In genomic region chr17:30219833-30220232, GRCh38 we compare ENCODE assay signal across 24 cellular contexts. TPM values are rescaled to one million over a fixed set of nuclear protein-coding genes. Genes with fewer than 3 reads are reported as not detected.
"Had no signal": no experiment of that assay in that cellular context is flagged by ENCODE, and none has a peak within 500 bp of the region (broad histone marks: within the 10 kb centered on the region; RNA-seq: fewer than 3 reads in every experiment).

No MANE protein-coding gene starts in this region.

- H3K27ac ChIP-seq: brain microvascular endothelial cell, cardiac muscle cell had no signal

- H3K4me3 ChIP-seq: cardiac muscle cell had no signal

- DNase-seq: activated CD4-positive, alpha-beta memory T cell treated with anti-CD3 and anti-CD28 coated beads for 36 hours; activated CD4-positive, alpha-beta T cell treated with anti-CD3 and anti-CD28 coated beads, Interleukin-2, amount 10 ng/mL, durations not matched to agents 7 days and 5 days; activated CD4-positive, CD25-positive, alpha-beta regulatory T cell; activated CD8-positive, alpha-beta memory T cell treated with anti-CD3 and anti-CD28 coated beads for 24 hours; activated gamma-delta T cell treated with Interleukin-2 at 50 U/mL for 16 hours; activated naive CD4-positive, alpha-beta T cell treated with anti-CD3 and anti-CD28 coated beads, Interleukin-2, amount 10 ng/mL, durations not matched to agents 7 days and 5 days; activated naive CD8-positive, alpha-beta T cell treated with anti-CD3 and anti-CD28 coated beads for 36 hours; activated T-cell treated with anti-CD3 and anti-CD28 coated beads, Interleukin-2, amount 50 U/mL, for 4 hours; brain microvascular endothelial cell; Kasumi-1; KBM-7; NCI-H1048; NCI-H1930; NCI-H2171; NCI-H2227 treated with DMSO at 0.1 percent for 48 hours; NCI-H446 treated with DMSO at 0.1 percent for 48 hours; NCI-H524 treated with DMSO at 0.1 percent for 48 hours; NCI-H748 treated with DMSO at 0.1 percent for 48 hours; OCI-M1; SIG-M5; T-helper 17 cell; T-helper 9 cell had no signal

- H3K27me3 ChIP-seq: brain microvascular endothelial cell, cardiac muscle cell had no signal

- H3K36me3 ChIP-seq: brain microvascular endothelial cell, cardiac muscle cell had no signal

- ATAC-seq: activated T-cell treated with anti-CD3 and anti-CD28 coated beads, Interleukin-2, amount 50 U/mL, for 4 hours; Panc1; T-helper 17 cell had no signal

RNA-seq across cellular contexts. Expression of gene SLC6A4, which starts 15.7 kb away (rescaled TPM):
- total RNA-seq: activated CD4-positive, alpha-beta memory T cell treated with anti-CD3 and anti-CD28 coated beads for 36 hours; activated naive CD8-positive, alpha-beta T cell treated with anti-CD3 and anti-CD28 coated beads for 36 hours; activated T-cell treated with anti-CD3 and anti-CD28 coated beads, Interleukin-2, amount 50 U/mL, for 4 hours had no signal
- polyA plus RNA-seq: cardiac muscle cell had no signal
